Comparison of ENCODE assay signal across 8 cellular contexts in the genomic region with DNA sequence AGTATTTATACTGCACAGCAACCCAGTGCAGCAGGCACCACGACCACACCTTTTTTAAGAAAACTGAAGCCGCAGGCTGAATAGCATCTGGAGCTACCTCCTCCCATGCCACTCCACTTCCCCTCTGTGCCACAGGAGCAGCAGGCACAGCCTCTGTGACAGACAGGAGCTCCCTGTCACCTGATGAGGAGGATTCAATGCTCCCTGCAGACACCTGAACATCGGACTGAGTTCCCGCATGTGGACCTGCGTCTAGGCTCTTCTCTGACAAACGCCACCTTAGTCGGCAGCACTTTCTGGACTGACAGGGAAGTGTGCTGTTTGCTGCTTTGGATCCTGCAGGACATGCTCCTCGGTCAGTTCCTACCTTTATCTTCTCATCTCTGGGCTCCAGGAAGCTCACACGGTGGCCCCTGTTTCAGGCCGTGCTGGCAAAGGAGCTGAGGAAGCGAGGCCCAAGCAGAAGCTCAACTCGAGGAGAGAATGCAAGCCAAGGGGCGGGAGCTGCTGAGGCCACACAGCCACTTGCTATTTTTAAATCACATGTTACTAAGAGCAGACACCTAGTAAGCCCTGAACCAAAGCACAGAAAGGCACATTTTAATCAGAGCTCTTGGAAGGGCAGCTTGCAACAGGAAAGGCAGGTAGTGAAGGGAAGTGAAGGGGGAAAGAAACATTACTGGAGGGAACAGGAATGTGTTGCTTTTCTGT. TPM values are rescaled to one million over a fixed set of nuclear protein-coding genes. Genes with fewer than 3 reads are reported as not detected.
DNase-seq lines count a peak whose midpoint lies in the region; ATAC-seq and TF ChIP-seq lines count a peak whose summit lies in the region.

No MANE protein-coding gene starts in this region.

- H2AFZ ChIP-seq in hepatocyte: no peak overlapping the region

- H3K36me3 ChIP-seq in BLaER1 treated with 17β-estradiol and CSF1 and Interleukin-3, amounts not matched to agents 10 nM and 100 nM: peaks cover 48 to 88% (median 66%) of the 10 kb centered on the region in 11 experiments
- no peaks in the 10 kb centered on the region for H3K36me3 ChIP-seq in hepatocyte (replicated peaks; ENCODE audit: insufficient read depth, low read depth)

- DNase-seq in cerebellar nuclear complex (lab: John Stamatoyannopoulos, UW): peak; percentile 63 to 64
- DNase-seq in NCI-H1105 (lab: John Stamatoyannopoulos, UW): no peak
- no peak for DNase-seq in SK-N-DZ (ENCODE audit: low spot score)
- no peak for DNase-seq in NOMO-1 (lab: John Stamatoyannopoulos, UW; ENCODE audit: unreplicated experiment in 2 of 2)
- no peak for DNase-seq in hepatocyte (ENCODE audit: low spot score)

- ATAC-seq in GM18870 (IDR thresholded peaks at IDR 0.05; ENCODE audit: unreplicated experiment): peak; percentile 29
- peak; percentile 28 for ATAC-seq in HG03095 (IDR thresholded peaks at IDR 0.05; ENCODE audit: unreplicated experiment)

- no peaks in the 10 kb centered on the region for H3K9me2 ChIP-seq in hepatocyte (replicated peaks; ENCODE audit: insufficient read depth)

- H3K27me3 ChIP-seq in BLaER1 treated with 17β-estradiol and CSF1 and Interleukin-3, amounts not matched to agents 10 nM and 100 nM: no peaks in the 10 kb centered on the region
- no peaks in the 10 kb centered on the region for H3K27me3 ChIP-seq in hepatocyte

- H4K20me1 ChIP-seq in BLaER1 treated with 17β-estradiol and CSF1 and Interleukin-3, amounts not matched to agents 10 nM and 100 nM: peaks cover 5 to 48% (median 25%) of the 10 kb centered on the region in 11 experiments; a peak in 17 of 22 replicates
- no peaks in the 10 kb centered on the region for H4K20me1 ChIP-seq in hepatocyte (ENCODE audit: insufficient read depth, poor library complexity, severe bottlenecking)

- H3K27ac ChIP-seq in BLaER1 treated with 17β-estradiol and CSF1 and Interleukin-3, amounts not matched to agents 10 nM and 100 nM: peak overlapping the region in 1 of 11 experiments; percentile 9; a peak in 1 of 22 replicates
- H3K27ac ChIP-seq in hepatocyte: no peak overlapping the region

- peaks cover 5 to 19% (median 13%) of the 10 kb centered on the region in 10 experiments; a peak in 15 of 20 replicates for H3K4me1 ChIP-seq in BLaER1 treated with 17β-estradiol and CSF1 and Interleukin-3, amounts not matched to agents 10 nM and 100 nM
- H3K4me1 ChIP-seq in hepatocyte (ENCODE audit: insufficient read depth): no peaks in the 10 kb centered on the region

- no peaks in the 10 kb centered on the region for H3K9me3 ChIP-seq in BLaER1 treated with 17β-estradiol and CSF1 and Interleukin-3, amounts not matched to agents 10 nM and 100 nM (replicated peaks in 1 of 11)
- no peaks in the 10 kb centered on the region for H3K9me3 ChIP-seq in hepatocyte (ENCODE audit: low read depth)

- no peak for TF ChIP-seq CTCF in hepatocyte (IDR thresholded peaks at IDR 0.05; ENCODE audit: poor library complexity)

- no peak overlapping the region for H3K4me3 ChIP-seq in BLaER1 treated with 17β-estradiol and CSF1 and Interleukin-3, amounts not matched to agents 10 nM and 100 nM
- H3K4me3 ChIP-seq in hepatocyte: no peak overlapping the region

- peak overlapping the region in 2 of 11 experiments; percentile 36; a peak in 2 of 22 replicates for H3K9ac ChIP-seq in BLaER1 treated with 17β-estradiol and CSF1 and Interleukin-3, amounts not matched to agents 10 nM and 100 nM

- H3K4me2 ChIP-seq in BLaER1 treated with 17β-estradiol and CSF1 and Interleukin-3, amounts not matched to agents 10 nM and 100 nM: peak overlapping the region in 8 of 11 experiments; percentile 13 to 44 (median 30); a peak in 10 of 22 replicates
- H3K4me2 ChIP-seq in hepatocyte: no peak overlapping the region

- H3K79me2 ChIP-seq in hepatocyte: no peaks in the 10 kb centered on the region

- WGBS in hepatocyte (ENCODE audit: low lambda C conversion rate, missing lambda C conversion rate): 80% methylated on average over 13 of the region's 13 CpGs

RNA-seq across cellular contexts. Expression of a gene that starts 56.6 kb away (rescaled TPM):
- 48.1 and 50.4 TPM in 2 replicates for polyA plus RNA-seq in SK-N-DZ (2014; cell fraction: cytosol; rRNA removed)
- polyA plus RNA-seq in SK-N-DZ (2014; cell fraction: nucleus; rRNA removed): 15.3 and 23.6 TPM in 2 replicates
- total RNA-seq in hepatocyte: 20.0 and 25.3 TPM in 2 replicates
- polyA plus RNA-seq in hepatocyte: 6.5 and 11.8 TPM in 2 replicates

Comparison
In these comparisons a context has a peak if more than half of its experiments do, and no peak if none do; other contexts are left out.
1. DNase-seq: peak in cerebellar nuclear complex (2 of 2); none in NCI-H1105 (single experiment), SK-N-DZ (single experiment), NOMO-1 (0 of 2) and hepatocyte (single experiment).